9 cellular contexts compared by ENCODE assay signal in the genomic region with DNA sequence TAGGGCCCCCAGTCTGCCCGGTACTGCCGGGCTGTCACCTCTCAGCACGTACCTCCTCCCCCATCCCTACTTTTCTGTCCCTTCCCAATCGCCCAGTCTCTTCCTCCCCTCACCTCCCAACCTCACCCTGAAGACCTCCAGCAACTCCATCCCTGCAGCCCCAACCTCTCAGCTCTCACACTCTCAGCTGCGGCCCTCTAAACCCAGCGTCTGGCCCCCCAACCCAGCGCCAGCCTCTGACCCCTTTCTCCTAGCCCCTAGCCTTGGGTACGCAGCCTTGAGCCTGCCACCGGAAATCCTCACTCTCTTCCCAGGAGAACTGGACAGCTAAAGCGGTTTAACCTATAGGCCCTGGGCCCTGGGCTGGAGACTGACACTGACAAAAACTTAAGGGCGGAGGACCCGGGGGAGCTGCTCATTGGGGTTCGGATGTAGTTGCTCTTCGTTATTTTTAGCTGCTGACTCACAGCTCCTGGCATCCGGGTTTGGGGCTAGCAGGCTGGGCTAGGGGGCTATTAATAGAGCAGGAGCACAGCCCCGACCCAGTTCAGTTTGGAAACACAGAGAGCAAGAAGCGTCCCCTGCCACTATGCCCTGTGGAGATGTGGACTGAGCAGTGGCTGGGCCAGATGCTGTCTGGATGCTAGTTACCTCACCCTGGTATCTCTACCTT. TPM values are rescaled to one million over a fixed set of nuclear protein-coding genes. Genes with fewer than 3 reads are reported as not detected.
DNase-seq lines count a peak whose midpoint lies in the region; ATAC-seq and TF ChIP-seq lines count a peak whose summit lies in the region.
"Had no signal": no experiment of that assay in that cellular context is flagged by ENCODE, and none has a peak within 500 bp of the region (broad histone marks: within the 10 kb centered on the region; RNA-seq: fewer than 3 reads in every experiment).

No MANE protein-coding gene starts in this region.

- no peak for TF ChIP-seq CTCF in CD4-positive, alpha-beta T cell (IDR thresholded peaks at IDR 0.05)
- TF ChIP-seq CTCF in GM10266 (IDR thresholded peaks at IDR 0.05; ENCODE audit: control insufficient read depth, insufficient read depth, low read depth, missing control alignments) = no peak

- no peaks in the 10 kb centered on the region for H3K9me3 Mint-ChIP-seq in CD4-positive, alpha-beta T cell
- no peaks in the 10 kb centered on the region for H3K9me3 Mint-ChIP-seq in central memory CD8-positive, alpha-beta T cell

- no peak overlapping the region for H3K4me3 ChIP-seq in mucosa of stomach (ENCODE audit: low read length)

- DNase-seq in CD4-positive, alpha-beta T cell = no peak
- DNase-seq in Kasumi-1 (lab: John Stamatoyannopoulos, UW) = peak; percentile 16 to 17
- no peak for DNase-seq in central memory CD8-positive, alpha-beta T cell (ENCODE audit: low spot score in 2 of 2)
- no peak for DNase-seq in NCI-H187 (lab: John Stamatoyannopoulos, UW)
- no peak for DNase-seq in GM10266 (ENCODE audit: extremely low spot score)
- no peak for DNase-seq in globus pallidus (ENCODE audit: low spot score)

- ATAC-seq in CD4-positive, alpha-beta T cell (ENCODE audit: poor library complexity) = peak; percentile 21
- ATAC-seq in central memory CD8-positive, alpha-beta T cell (replicated peaks; ENCODE audit: extremely low read depth, poor library complexity, severe bottlenecking) = no peak
- ATAC-seq in GM18519 (IDR thresholded peaks at IDR 0.05; ENCODE audit: low FRiP score, unreplicated experiment) = no peak

- H3K4me3 Mint-ChIP-seq in CD4-positive, alpha-beta T cell = peak overlapping the region; percentile 95
- H3K4me3 Mint-ChIP-seq in central memory CD8-positive, alpha-beta T cell = peak overlapping the region; percentile 86

- POLR2A ChIA-PET in CD4-positive, alpha-beta T cell (lab: Charles Lee) = interaction anchor here (1.1 to 2.7 kb wide), 3 partner anchors 36 to 302 kb away, joined by 3 to 10 read pairs (median 9); partner anchors contain the start of genes IGBP1, KIF4A and PDZD11

- CTCF ChIA-PET in CD4-positive, alpha-beta T cell (lab: Charles Lee) = interaction anchor here (1.1 to 3.0 kb wide), 2 partner anchors 12 to 17 kb away, joined by 6 to 7 read pairs; partner anchors contain the start of gene GDPD2

- no peaks in the 10 kb centered on the region for H3K36me3 ChIP-seq in mucosa of stomach (ENCODE audit: control insufficient read depth, insufficient read depth, low read length)

- intact Hi-C loops in CD4-positive, alpha-beta T cell (cut with DNase I, micrococcal nuclease) = loop anchor here (1.0 to 10.0 kb wide), 7 partner anchors 16 to 900 kb away; partner anchors contain the start of genes IGBP1 (in 1 of the 2), KIF4A (in 1 of the 2), PDZD11 (in 1 of the 2) and RAB41 (in 1 of the 2)

- H3K27me3 ChIP-seq in CD4-positive, alpha-beta T cell (ENCODE audit: control insufficient read depth, insufficient read depth, low read length) = no peaks in the 10 kb centered on the region
- no peaks in the 10 kb centered on the region for H3K27me3 ChIP-seq in mucosa of stomach (ENCODE audit: control insufficient read depth, insufficient read depth, low read length)

- H3K27me3 Mint-ChIP-seq in CD4-positive, alpha-beta T cell = peaks cover 21% of the 10 kb centered on the region
- H3K27me3 Mint-ChIP-seq in central memory CD8-positive, alpha-beta T cell = peaks cover under 1% of the 10 kb centered on the region

- no peaks in the 10 kb centered on the region for H3K9me3 ChIP-seq in CD4-positive, alpha-beta T cell (ENCODE audit: control insufficient read depth, low read length)
- H3K9me3 ChIP-seq in mucosa of stomach (ENCODE audit: control insufficient read depth, low read length) = no peaks in the 10 kb centered on the region

- no peaks in the 10 kb centered on the region for H3K36me3 Mint-ChIP-seq in CD4-positive, alpha-beta T cell (ENCODE audit: low read depth)
- peaks cover 7% of the 10 kb centered on the region for H3K36me3 Mint-ChIP-seq in central memory CD8-positive, alpha-beta T cell (ENCODE audit: insufficient read depth)

- H3K27ac ChIP-seq in CD4-positive, alpha-beta T cell (ENCODE audit: low read depth, low read length) = no peak overlapping the region

- peaks cover 14% of the 10 kb centered on the region for H3K4me1 ChIP-seq in mucosa of stomach (ENCODE audit: control insufficient read depth, insufficient read depth, low read length)

- peak overlapping the region; percentile 82 for H3K27ac Mint-ChIP-seq in CD4-positive, alpha-beta T cell
- peak overlapping the region; percentile 90 for H3K27ac Mint-ChIP-seq in central memory CD8-positive, alpha-beta T cell (ENCODE audit: low read depth)

- H3K4me1 Mint-ChIP-seq in CD4-positive, alpha-beta T cell (ENCODE audit: low read depth) = peaks cover 19% of the 10 kb centered on the region
- peaks cover 14% of the 10 kb centered on the region for H3K4me1 Mint-ChIP-seq in central memory CD8-positive, alpha-beta T cell

- H3K9ac ChIP-seq in mucosa of stomach (ENCODE audit: low read length) = peak overlapping the region; percentile 47

RNA-seq across cellular contexts. Expression of gene DLG3, which starts 9.6 kb away (rescaled TPM):
- total RNA-seq in CD4-positive, alpha-beta T cell = 1 to 10 TPM; 6.6 to 9.0 TPM

RNA-seq across cellular contexts. Expression of gene GDPD2, which starts 11.9 kb away (rescaled TPM):
- total RNA-seq in CD4-positive, alpha-beta T cell = not detected
- total RNA-seq: pulmonary artery endothelial cell had no signal

Comparison
In these comparisons a context has a peak if more than half of its experiments do, and no peak if none do; other contexts are left out.
1. DNase-seq: peak in Kasumi-1 (2 of 2); none in CD4-positive, alpha-beta T cell (0 of 10), central memory CD8-positive, alpha-beta T cell (0 of 2), NCI-H187 (0 of 2), GM10266 (single experiment) and globus pallidus (single experiment).